In genomic region chr22:44403930-44404329, GRCh38 we compare ENCODE assay signal across 1 cellular context.
TF ChIP-seq lines count a peak whose summit lies in the region.

No MANE protein-coding gene starts in this region.

TF ChIP-seq in H1, 55 proteins besides CTCF, POLR2A, EP300 and RAD21 (continued from another document):
- TF ChIP-seq ATF2 (IDR thresholded peaks at IDR 0.05; ENCODE audit: low read length): no peak
- no peak for TF ChIP-seq USF2 (IDR thresholded peaks at IDR 0.05; ENCODE audit: low read length)
- TF ChIP-seq CREB1 (IDR thresholded peaks at IDR 0.05): no peak
- no peak for TF ChIP-seq TCF12 (IDR thresholded peaks at IDR 0.05; ENCODE audit: low read depth, low read length)
- TF ChIP-seq NRF1 (IDR thresholded peaks at IDR 0.05; ENCODE audit: low read depth, low read length): no peak
- TF ChIP-seq GABPA (IDR thresholded peaks at IDR 0.05; ENCODE audit: borderline replicate concordance, insufficient read depth, low read length): no peak
- TF ChIP-seq SUZ12 (IDR thresholded peaks at IDR 0.05; ENCODE audit: low read length): no peak
